9 cellular contexts compared by ENCODE assay signal in the genomic region with DNA sequence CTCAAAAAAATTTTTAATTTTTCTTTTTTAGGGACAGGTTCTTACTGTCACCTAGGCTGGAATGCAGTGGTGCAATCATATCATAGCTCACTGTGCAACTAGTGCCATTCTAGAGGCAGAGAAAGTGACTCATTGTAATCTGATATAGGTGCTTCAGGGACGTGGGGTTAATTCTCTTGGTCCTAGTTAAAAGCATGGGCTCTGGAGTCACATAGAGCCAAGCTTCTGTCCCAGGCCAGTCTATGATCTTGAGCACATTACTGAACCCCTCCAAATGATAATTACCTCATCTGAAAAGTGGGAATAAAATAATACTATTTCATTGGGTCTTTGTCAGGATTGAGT. TPM values are rescaled to one million over a fixed set of nuclear protein-coding genes. Genes with fewer than 3 reads are reported as not detected.
A peak's percentile ranks its signal among the peaks of the same experiment; 100 is the strongest.
DNase-seq lines count a peak whose midpoint lies in the region; ATAC-seq and TF ChIP-seq lines count a peak whose summit lies in the region.
"Had no signal": no experiment of that assay in that cellular context is flagged by ENCODE, and none has a peak within 500 bp of the region (broad histone marks: within the 10 kb centered on the region; RNA-seq: fewer than 3 reads in every experiment).

No MANE protein-coding gene starts in this region.

- H3K4me2 ChIP-seq in mammary epithelial cell (ENCODE audit: insufficient read depth, low read depth, low read length): peak overlapping the region; percentile 74

- peaks cover 14% of the 10 kb centered on the region for H3K36me3 ChIP-seq in mammary epithelial cell (ENCODE audit: insufficient read depth, low read length)
- H3K36me3 ChIP-seq in psoas muscle (ENCODE audit: insufficient read depth in 1 of 2, low read depth in 1 of 2): peaks cover 0 to 41% of the 10 kb centered on the region in 2 donors

- ATAC-seq in psoas muscle (peak; percentile 56 to 74 (median 68)), GM21825 (IDR thresholded peaks at IDR 0.05; ENCODE audit: unreplicated experiment) (no peak)

- no peaks in the 10 kb centered on the region for H3K9me3 ChIP-seq in mammary epithelial cell (replicated peaks; ENCODE audit: insufficient read depth, low read length)
- no peaks in the 10 kb centered on the region for H3K9me3 ChIP-seq in psoas muscle
- H3K9me3 ChIP-seq: body of pancreas had no signal

- no peak for TF ChIP-seq CTCF in mammary epithelial cell (conservative IDR thresholded peaks at IDR 0.05 in 1 of 2, IDR thresholded peaks at IDR 0.05 in 1 of 2; ENCODE audit: extremely low read depth in 1 of 2, insufficient read depth in 1 of 2, low read depth in 1 of 2, low read length in 2 of 2)
- no peak for TF ChIP-seq CTCF in psoas muscle (IDR thresholded peaks at IDR 0.05)

- intact Hi-C loops in mammary epithelial cell (cut with micrococcal nuclease) (no loop called here), psoas muscle (cut with DNase I) (loop anchor here in 1 of 2 donors (5.0 kb wide), 1 partner anchor 1077 kb away; no protein-coding TSS in a partner anchor)

- H2AFZ ChIP-seq in mammary epithelial cell (ENCODE audit: low read depth, low read length): no peak overlapping the region

- H3K4me3 ChIP-seq in mammary epithelial cell (replicated peaks in 1 of 3; ENCODE audit: insufficient read depth in 1 of 3, low read depth in 2 of 3, low read length in 3 of 3) (no peak overlapping the region), psoas muscle (peak overlapping the region; percentile 97)

- 0% methylated on average over 1 of the region's 1 CpG for WGBS in mammary epithelial cell (ENCODE audit: low coverage, missing lambda C conversion rate)
- 22 to 32% (median 29%) methylated on average over 1 of the region's 1 CpG for WGBS in psoas muscle, 3 donors

- no peak overlapping the region for H3K9ac ChIP-seq in mammary epithelial cell (ENCODE audit: insufficient read depth, low read length)

- H3K79me2 ChIP-seq in mammary epithelial cell (ENCODE audit: insufficient read depth, low read length): peaks cover 38% of the 10 kb centered on the region

- CTCF ChIA-PET in mammary epithelial cell (lab: Charles Lee; ENCODE audit: low non-redundant PET): no interaction called here

- dilution Hi-C loops in mammary epithelial cell (cut with HindIII; ENCODE audit: low sequenced_read_pairs): no loop called here

- no peaks in the 10 kb centered on the region for H4K20me1 ChIP-seq in mammary epithelial cell (ENCODE audit: insufficient read depth, low read length)

- no TSS peak for BruUV-seq in mammary epithelial cell (replicated peaks; lab: Mats Ljungman, UMichigan)

- DNase-seq in NCI-H1092 treated with DMSO at 0.1 percent for 48 hours (lab: John Stamatoyannopoulos, UW): peak; percentile 28
- DNase-seq in NCI-H1092 (lab: John Stamatoyannopoulos, UW): no peak
- peak; percentile 30 for DNase-seq in NCI-H2029 treated with DMSO at 0.1 percent for 48 hours (lab: John Stamatoyannopoulos, UW)
- DNase-seq in mammary epithelial cell: peak; percentile 61
- DNase-seq in psoas muscle: no peak
- DNase-seq in Ammon's horn (ENCODE audit: low spot score): no peak
- DNase-seq in medulla oblongata (ENCODE audit: extremely low spot score): no peak

- in situ Hi-C loops in mammary epithelial cell (cut with MboI; ENCODE audit: low sequenced_read_pairs in 2 of 2): no loop called here

- H3K4me1 ChIP-seq in mammary epithelial cell (ENCODE audit: insufficient read depth, low read length) (peaks cover 41% of the 10 kb centered on the region), psoas muscle (peaks cover 84% of the 10 kb centered on the region)

- H3K27ac ChIP-seq in mammary epithelial cell (ENCODE audit: insufficient read depth, low read depth, low read length) (peak overlapping the region; percentile 56), psoas muscle (peak overlapping the region; percentile 99)

- H3K27me3 ChIP-seq in mammary epithelial cell (ENCODE audit: insufficient read depth, low read length): no peaks in the 10 kb centered on the region
- no peaks in the 10 kb centered on the region for H3K27me3 ChIP-seq in psoas muscle (ENCODE audit: insufficient read depth in 3 of 3, low read length in 2 of 3)
- H3K27me3 ChIP-seq: body of pancreas had no signal

RNA-seq across cellular contexts. Expression of gene ADIPOR1, which starts 1.1 kb away (rescaled TPM):
- total RNA-seq in mammary epithelial cell (100 to 1,000 TPM in 1 of 2 donors, 10 to 100 TPM in 1; 98.2 to 157 TPM), psoas muscle (10 to 100 TPM; 64.4 to 91.0 (median 72.1) TPM)
- polyA plus RNA-seq in mammary epithelial cell (171 TPM), psoas muscle (100 to 1,000 TPM in 1 of 3 donors, 10 to 100 TPM in 2; 75.3 to 127 (median 95.8) TPM)
- polyA minus RNA-seq in mammary epithelial cell: 196 TPM

RNA-seq across cellular contexts. Expression of gene CYB5R1, which starts 7.8 kb away (rescaled TPM):
- total RNA-seq in mammary epithelial cell (10 to 100 TPM; 50.7 to 95.2 TPM), psoas muscle (100 to 1,000 TPM; 395 to 772 (median 630) TPM)
- polyA plus RNA-seq in mammary epithelial cell (97.7 TPM), psoas muscle (100 to 1,000 TPM; 255 to 500 (median 354) TPM)
- 57.0 TPM for polyA minus RNA-seq in mammary epithelial cell

RNA-seq across cellular contexts. Expression of gene KLHL12, which starts 32.2 kb away (rescaled TPM):
- total RNA-seq in mammary epithelial cell (10 to 100 TPM; 20.8 to 28.3 TPM), psoas muscle (10 to 100 TPM; 14.3 to 19.8 (median 16.1) TPM)
- polyA plus RNA-seq in mammary epithelial cell (15.6 TPM), psoas muscle (10 to 100 TPM in 2 of 3 donors, 1 to 10 TPM in 1; 7.4 to 27.4 (median 16.5) TPM)
- polyA minus RNA-seq in mammary epithelial cell: 21.6 TPM

RNA-seq across cellular contexts. Expression of gene TMEM183A, which starts 47.9 kb away (rescaled TPM):
- 10 to 100 TPM; 58.1 to 97.4 TPM for total RNA-seq in mammary epithelial cell
- 80.8 TPM for polyA plus RNA-seq in mammary epithelial cell
- 140 TPM for polyA minus RNA-seq in mammary epithelial cell
- total RNA-seq in psoas muscle: 10 to 100 TPM; 17.1 to 25.6 (median 19.2) TPM
- 10 to 100 TPM; 19.0 to 33.9 (median 29.9) TPM for polyA plus RNA-seq in psoas muscle

Comparison
In these comparisons a context has a peak if more than half of its experiments do, and no peak if none do; other contexts are left out.
1. DNase-seq: peak in NCI-H1092 treated with DMSO at 0.1 percent for 48 hours (single experiment), NCI-H2029 treated with DMSO at 0.1 percent for 48 hours (single experiment) and mammary epithelial cell (single experiment); none in NCI-H1092 (single experiment), psoas muscle (0 of 2), Ammon's horn (single experiment) and medulla oblongata (single experiment).
2. RNA of gene CYB5R1, which starts 7.8 kb away (total RNA-seq): 395 to 772 TPM in psoas muscle; 50.7 to 95.2 TPM in mammary epithelial cell; every median in the first group is over 4 times any median in the second.